15 cellular contexts compared by ENCODE assay signal in genomic region chr7:70679666-70680065, GRCh38.
DNase-seq lines count a peak whose midpoint lies in the region; ATAC-seq and FAIRE-seq lines count a peak whose summit lies in the region.
"Had no signal": no experiment of that assay in that cellular context is flagged by ENCODE, and none has a peak within 500 bp of the region (broad histone marks: within the 10 kb centered on the region; RNA-seq: fewer than 3 reads in every experiment).

No MANE protein-coding gene starts in this region.

- H3K9me3 ChIP-seq in CD4-positive, alpha-beta memory T cell (ENCODE audit: control insufficient read depth in 1 of 2, low read length in 2 of 2), result no peaks in the 10 kb centered on the region
- H3K9me3 ChIP-seq: stomach had no signal

- no peak overlapping the region for H3K4me3 ChIP-seq in CD4-positive, alpha-beta memory T cell (ENCODE audit: low read length in 2 of 2)
- H3K4me3 ChIP-seq: stomach had no signal

- no peaks in the 10 kb centered on the region for H3K36me3 Mint-ChIP-seq in CD4-positive, alpha-beta memory T cell
- H3K36me3 Mint-ChIP-seq: naive B cell had no signal

- no peaks in the 10 kb centered on the region for H3K36me3 ChIP-seq in CD4-positive, alpha-beta memory T cell (ENCODE audit: insufficient read depth, low read length)
- H3K36me3 ChIP-seq: stomach had no signal

- CTCF ChIA-PET in CD4-positive, alpha-beta memory T cell (lab: Charles Lee; ENCODE audit: partially characterized antibody), result no interaction called here

- POLR2A ChIA-PET in CD4-positive, alpha-beta memory T cell (lab: Charles Lee; ENCODE audit: partially characterized antibody), result interaction anchor here (0.9 to 2.8 kb wide), 4 partner anchors 14 to 107 kb away, joined by 3 to 14 read pairs (median 6); no protein-coding TSS in a partner anchor

- peak in 1 of 5 donors; percentile 45 for DNase-seq in CD4-positive, alpha-beta memory T cell
- DNase-seq in GM18507 (ENCODE audit: extremely low spot score, insufficient read length, low read depth) (no peak), D341Med (ENCODE audit: low spot score) (no peak), COLO668 (lab: John Stamatoyannopoulos, UW; ENCODE audit: unreplicated experiment) (no peak)
- DNase-seq: erythroblast, naive B cell, NCI-H146, NCI-H524 treated with DMSO at 0.1 percent for 48 hours, stomach had no signal

- H3K27ac Mint-ChIP-seq in CD4-positive, alpha-beta memory T cell, result peak overlapping the region; percentile 75 to 96 (median 86)
- H3K27ac Mint-ChIP-seq: B cell had no signal

- peak overlapping the region in 7 of 8 donors; percentile 50 to 81 (median 65) for H3K4me3 Mint-ChIP-seq in CD4-positive, alpha-beta memory T cell
- H3K4me3 Mint-ChIP-seq: B cell, naive B cell had no signal

- H3K4me1 ChIP-seq in CD4-positive, alpha-beta memory T cell (ENCODE audit: insufficient read depth, low read length), result peaks cover 16% of the 10 kb centered on the region
- H3K4me1 ChIP-seq: stomach had no signal

- H3K27ac ChIP-seq in CD4-positive, alpha-beta memory T cell (ENCODE audit: low read depth, low read length), result no peak overlapping the region

- H3K27me3 ChIP-seq in CD4-positive, alpha-beta memory T cell (ENCODE audit: insufficient read depth, low read length), result no peaks in the 10 kb centered on the region
- H3K27me3 ChIP-seq: stomach had no signal

- peaks cover 0 to 2% (median 0%) of the 10 kb centered on the region in 8 donors for H3K9me3 Mint-ChIP-seq in CD4-positive, alpha-beta memory T cell
- H3K9me3 Mint-ChIP-seq: naive B cell had no signal

- ATAC-seq in HG03565 (IDR thresholded peaks at IDR 0.05; ENCODE audit: unreplicated experiment) (peak; percentile 37), GM21423 (IDR thresholded peaks at IDR 0.05; ENCODE audit: unreplicated experiment) (no peak), GM18858 (IDR thresholded peaks at IDR 0.05; ENCODE audit: unreplicated experiment) (no peak)
- ATAC-seq: left lobe of liver had no signal

- intact Hi-C loops in CD4-positive, alpha-beta memory T cell (cut with micrococcal nuclease), result no loop called here

- FAIRE-seq in GM18507 (lab: Jason Lieb, UNC) (peak; percentile 47), endometrium (lab: Jason Lieb, UNC) (peak; percentile 59)

- H3K27me3 Mint-ChIP-seq in CD4-positive, alpha-beta memory T cell, result no peaks in the 10 kb centered on the region
- H3K27me3 Mint-ChIP-seq: B cell, naive B cell had no signal

- peaks cover 19 to 46% (median 35%) of the 10 kb centered on the region in 4 donors for H3K4me1 Mint-ChIP-seq in CD4-positive, alpha-beta memory T cell
